8 cellular contexts compared by ENCODE assay signal in genomic region chr7:66590302-66591057, GRCh38. TPM values are rescaled to one million over a fixed set of nuclear protein-coding genes. Genes with fewer than 3 reads are reported as not detected.
DNase-seq lines count a peak whose midpoint lies in the region; ATAC-seq, FAIRE-seq and TF ChIP-seq lines count a peak whose summit lies in the region.
"Not testable (repeated sequence)": the region's sequence is repeated elsewhere in the genome, so short reads cannot be mapped to it uniquely, and the experiment has no call there.

No MANE protein-coding gene starts in this region.

- in situ Hi-C loops in transverse colon (cut with MboI; ENCODE audit: low pct_ligation_motif_present in 1 of 4, low pct_unique_long_range_greater_than_20kb in 1 of 4, low sequenced_read_pairs in 3 of 4) = not testable (repeated sequence)

- POLR2A ChIA-PET in CD8-positive, alpha-beta T cell (lab: Charles Lee) = interaction anchor here (1.0 kb wide), 1 partner anchor 38 kb away, joined by 3 read pairs; the partner anchor contains the start of gene KCTD7
- POLR2A ChIA-PET in H1 (lab: Charles Lee; ENCODE audit: partially characterized antibody) = interaction anchor here (1.0 to 1.7 kb wide), 4 partner anchors 11 to 182 kb away, joined by 3 to 7 read pairs (median 6); no protein-coding TSS in a partner anchor

- peaks cover 10% of the 10 kb centered on the region for H3K79me1 ChIP-seq in H1 (ENCODE audit: low read depth, low read length)

- not testable (repeated sequence) for H2AFZ ChIP-seq in H1 (ENCODE audit: low read length)

- peak overlapping the region; percentile 43 to 80; a peak in 3 of 4 replicates for H3K4me2 ChIP-seq in H1 (ENCODE audit: insufficient read depth in 1 of 2, low read depth in 2 of 2, low read length in 2 of 2)

- ATAC-seq in CD8-positive, alpha-beta T cell; activated naive CD4-positive, alpha-beta T cell treated with anti-CD3 and anti-CD28 coated beads, Interleukin-2, amount 50 U/mL, for 72 hours: not testable (repeated sequence)

- DNase-seq in CD8-positive, alpha-beta T cell; activated naive CD4-positive, alpha-beta T cell treated with anti-CD3 and anti-CD28 coated beads, Interleukin-2, amount 50 U/mL, for 72 hours (ENCODE audit: low spot score in 2 of 2); H1 (ENCODE audit: low read depth in 1 of 2, low spot score in 2 of 2); transverse colon: not testable (repeated sequence)
- DNase-seq in HT1080 (ENCODE audit: low read depth) = peak; percentile 47
- DNase-seq in SJSA1 (ENCODE audit: low read depth in 1 of 2, low spot score in 2 of 2) = peak in 1 of 2 experiments; percentile 27
- DNase-seq in non-pigmented ciliary epithelial cell (ENCODE audit: low read depth) = peak; percentile 22

- not testable (repeated sequence) for H2BK15ac ChIP-seq in H1 (ENCODE audit: low read length)

- H2BK120ac ChIP-seq in H1 (replicated peaks; ENCODE audit: low read depth, low read length) = not testable (repeated sequence)

- H4K8ac ChIP-seq in H1 (ENCODE audit: extremely low read depth, insufficient read depth, low read length) = not testable (repeated sequence)

- H3K27me3 Mint-ChIP-seq in CD8-positive, alpha-beta T cell (ENCODE audit: low read depth) = not testable (repeated sequence)

- not testable (repeated sequence) for H3K23me2 ChIP-seq in H1 (ENCODE audit: low read depth, low read length)

- H3K9me3 ChIP-seq in CD8-positive, alpha-beta T cell (ENCODE audit: low read length); SJSA1 (replicated peaks); H1 (ENCODE audit: insufficient read depth in 2 of 2, low read depth in 1 of 2, low read length in 1 of 2); iPS-18c (ENCODE audit: control insufficient read depth, insufficient read depth, low read length); transverse colon: not testable (repeated sequence)

- peak overlapping the region; percentile 99 for H3K4me3 Mint-ChIP-seq in CD8-positive, alpha-beta T cell

- peaks cover 37% of the 10 kb centered on the region for H3K4me1 ChIP-seq in CD8-positive, alpha-beta T cell (ENCODE audit: insufficient read depth, low read length)
- H3K4me1 ChIP-seq in SJSA1 (replicated peaks) (peaks cover 10% of the 10 kb centered on the region), transverse colon (peaks cover 23 to 36% (median 29%) of the 10 kb centered on the region in 4 donors)
- not testable (repeated sequence) for H3K4me1 ChIP-seq in H1 (replicated peaks in 1 of 4; ENCODE audit: control insufficient read depth in 3 of 4, insufficient read depth in 4 of 4, low read length in 3 of 4)

- peaks cover 28 to 66% of the 10 kb centered on the region in 2 experiments for H3K79me2 ChIP-seq in H1 (ENCODE audit: control insufficient read depth in 1 of 2, insufficient read depth in 2 of 2, low read length in 2 of 2)

- H3K27ac ChIP-seq in CD8-positive, alpha-beta T cell (ENCODE audit: low read depth, low read length); SJSA1; H1 (ENCODE audit: low read depth, low read length): not testable (repeated sequence)
- peak overlapping the region; percentile 94 to 98 (median 96) for H3K27ac ChIP-seq in transverse colon

- not testable (repeated sequence) for FAIRE-seq in H1 (lab: Jason Lieb, UNC)

- H3K4me1 Mint-ChIP-seq in CD8-positive, alpha-beta T cell (ENCODE audit: low read depth) = peaks cover 62% of the 10 kb centered on the region

- H3K9me3 Mint-ChIP-seq in CD8-positive, alpha-beta T cell; activated naive CD4-positive, alpha-beta T cell treated with anti-CD3 and anti-CD28 coated beads, Interleukin-2, amount 50 U/mL, for 72 hours: not testable (repeated sequence)

- TF ChIP-seq POLR2A in H1 (IDR thresholded peaks at IDR 0.05; ENCODE audit: control extremely low read depth in 1 of 2, low read depth in 2 of 2, low read length in 2 of 2); transverse colon (IDR thresholded peaks at IDR 0.05): not testable (repeated sequence)

- not testable (repeated sequence) for H3K27me3 ChIP-seq in CD8-positive, alpha-beta T cell (ENCODE audit: insufficient read depth, low read length); SJSA1 (replicated peaks); H1 (replicated peaks in 1 of 4; ENCODE audit: control insufficient read depth in 3 of 4, extremely low read depth in 1 of 4, insufficient read depth in 3 of 4, low read length in 3 of 4); transverse colon

- H2BK20ac ChIP-seq in H1 (ENCODE audit: low read length) = not testable (repeated sequence)

- H3K56ac ChIP-seq in H1 (replicated peaks; ENCODE audit: insufficient read length, low read depth, low read length) = not testable (repeated sequence)

- H3K14ac ChIP-seq in H1 (ENCODE audit: insufficient read length) = not testable (repeated sequence)

- not testable (repeated sequence) for H4K91ac ChIP-seq in H1 (replicated peaks; ENCODE audit: insufficient read length, low read length)

- TF ChIP-seq RAD21 in H1 (IDR thresholded peaks at IDR 0.05 in 1 of 2, conservative IDR thresholded peaks at IDR 0.05 in 1 of 2; ENCODE audit: low read depth in 2 of 2, low read length in 2 of 2) = not testable (repeated sequence)

- not testable (repeated sequence) for H4K20me1 ChIP-seq in H1 (replicated peaks in 1 of 2; ENCODE audit: control insufficient read depth in 1 of 2, insufficient read depth in 2 of 2, low read length in 2 of 2)

- H3K23ac ChIP-seq in H1 (ENCODE audit: insufficient read length) = not testable (repeated sequence)

- WGBS in H1 (ENCODE audit: extremely low coverage in 1 of 2, insufficient coverage in 1 of 2, insufficient read length in 1 of 2, insufficient replicate concordance in 2 of 2, low coverage in 1 of 2, low lambda C conversion rate in 2 of 2, missing lambda C conversion rate in 1 of 2), 2 experiments = 89% methylated on average over 11 of the region's 11 CpGs; no CpG with 5 or more reads in 1 of the 2 experiments
- 11 to 60% methylated on average over 5 to 11 of the region's 11 CpGs for WGBS in transverse colon (ENCODE audit: low coverage in 1 of 2), 2 donors

- not testable (repeated sequence) for TF ChIP-seq CTCF in CD8-positive, alpha-beta T cell (IDR thresholded peaks at IDR 0.05); H1 (IDR thresholded peaks at IDR 0.05; ENCODE audit: control extremely low read depth in 1 of 3, insufficient read depth in 1 of 3, low read depth in 1 of 3, low read length in 3 of 3); transverse colon (IDR thresholded peaks at IDR 0.05)

- not testable (repeated sequence) for H3K4me3 ChIP-seq in CD8-positive, alpha-beta T cell (ENCODE audit: low read depth, low read length)
- H3K4me3 ChIP-seq in SJSA1 = peak overlapping the region; percentile 92
- H3K4me3 ChIP-seq in H1 (ENCODE audit: extremely low read depth in 1 of 4, insufficient read depth in 2 of 4, low read depth in 3 of 4, low read length in 4 of 4) = peak overlapping the region in 2 of 4 experiments; percentile 56 to 87; a peak in 2 of 8 replicates
- H3K4me3 ChIP-seq in iPS-18c (ENCODE audit: insufficient read depth, low read depth, low read length) = peak overlapping the region; percentile 91; the same call in 1 of the 2 replicates
- H3K4me3 ChIP-seq in transverse colon = peak overlapping the region in 2 of 4 donors; percentile 88 to 93

- not testable (repeated sequence) for H2BK5ac ChIP-seq in H1 (ENCODE audit: low read depth, low read length)

- intact Hi-C loops in CD8-positive, alpha-beta T cell (cut with DNase I, micrococcal nuclease) = loop anchor here (5.0 to 10.0 kb wide), 3 partner anchors 254 to 473 kb away; partner anchors contain the start of genes SBDS (in 1 of the 2) and TYW1 (in 1 of the 2)
- intact Hi-C loops in transverse colon (cut with DNase I; ENCODE audit: low total_unique reads) = not testable (repeated sequence)

- TF ChIP-seq EP300 in H1 (IDR thresholded peaks at IDR 0.05; ENCODE audit: borderline replicate concordance in 1 of 2, low read depth in 2 of 2, low read length in 2 of 2); transverse colon (IDR thresholded peaks at IDR 0.05; ENCODE audit: low read depth): not testable (repeated sequence)

- not testable (repeated sequence) for H2AK5ac ChIP-seq in H1 (ENCODE audit: low read depth, low read length)

- CTCF ChIA-PET in CD8-positive, alpha-beta T cell (lab: Charles Lee) = interaction anchor here (0.7 kb wide), 1 partner anchor 12 kb away, joined by 3 read pairs; no protein-coding TSS in a partner anchor
- CTCF ChIA-PET in H1 (lab: Charles Lee; ENCODE audit: partially characterized antibody) = interaction anchor here (0.7 to 1.7 kb wide), 4 partner anchors 16 to 786 kb away, joined by 3 to 5 read pairs (median 4); no protein-coding TSS in a partner anchor

- not testable (repeated sequence) for H2BK12ac ChIP-seq in H1 (ENCODE audit: low read depth, low read length)

- H3K4ac ChIP-seq in H1 (replicated peaks; ENCODE audit: insufficient read length, low read depth, low read length) = not testable (repeated sequence)

- not testable (repeated sequence) for H4K5ac ChIP-seq in H1 (ENCODE audit: insufficient read length, low read depth, low read length)

- H3K36me3 Mint-ChIP-seq in CD8-positive, alpha-beta T cell = peaks cover 24% of the 10 kb centered on the region
- H3K36me3 Mint-ChIP-seq in activated naive CD4-positive, alpha-beta T cell treated with anti-CD3 and anti-CD28 coated beads, Interleukin-2, amount 50 U/mL, for 72 hours = not testable (repeated sequence)

- H3K9ac ChIP-seq in H1 (replicated peaks in 1 of 4; ENCODE audit: extremely low read depth in 1 of 4, low read depth in 3 of 4, low read length in 3 of 4) = not testable (repeated sequence)

- not testable (repeated sequence) for H3K18ac ChIP-seq in H1 (ENCODE audit: extremely low read depth, low read length)

- H3K27ac Mint-ChIP-seq in CD8-positive, alpha-beta T cell = peak overlapping the region; percentile 88
- H3K27ac Mint-ChIP-seq in activated naive CD4-positive, alpha-beta T cell treated with anti-CD3 and anti-CD28 coated beads, Interleukin-2, amount 50 U/mL, for 72 hours = peak overlapping the region; percentile 12 to 99

- not testable (repeated sequence) for H3K36me3 ChIP-seq in CD8-positive, alpha-beta T cell (ENCODE audit: insufficient read depth, low read length); H1 (ENCODE audit: control insufficient read depth in 2 of 4, insufficient read depth in 4 of 4, low read length in 3 of 4); transverse colon
- peaks cover 21% of the 10 kb centered on the region for H3K36me3 ChIP-seq in SJSA1

RNA-seq across cellular contexts. Expression of gene KCTD7, which starts 38.2 kb away (rescaled TPM):
- 10 to 100 TPM; 12.9 to 13.2 TPM for total RNA-seq in CD8-positive, alpha-beta T cell
- 5.4 and 10.9 TPM in 2 replicates for total RNA-seq in HT1080 (2014; rRNA removed; shearing (Covaris generic))
- polyA plus RNA-seq in HT1080 (2015; cell fraction: cytosol; rRNA removed) = 4.3 and 4.8 TPM in 2 replicates
- 15.0 and 16.2 TPM in 2 replicates for polyA plus RNA-seq in HT1080 (2015; cell fraction: nucleus; rRNA removed)
- 6.0 and 12.3 TPM in 2 replicates for total RNA-seq in SJSA1 (2014; rRNA removed; shearing (Covaris generic))
- total RNA-seq in activated naive CD4-positive, alpha-beta T cell treated with anti-CD3 and anti-CD28 coated beads, Interleukin-2, amount 50 U/mL, for 72 hours = 10 to 100 TPM in 1 of 2 donors, 1 to 10 TPM in 1; 8.2 to 11.3 TPM
- total RNA-seq in H1 (2021; fragmentation: NEBNext Ultra II Directional; extraction: Animal tissue kit (Norgen Biotek cat#: 25700)) = 7.7 and 8.6 TPM in 2 replicates
- polyA plus RNA-seq in H1 (2011; rRNA removed) = 11.9 and 20.9 TPM in 2 replicates
- polyA plus RNA-seq in H1 (2011; cell fraction: cytosol; rRNA removed) = 15.6 TPM
- polyA plus RNA-seq in H1 (2011; cell fraction: nucleus; rRNA removed) = 27.3 TPM
- polyA plus RNA-seq in H1 (2012, experiment 1 of 2) = 5.4 to 7.5 TPM (median 6.9 TPM) in 4 replicates
- polyA plus RNA-seq in H1 (2012, experiment 2 of 2) = 4.1 TPM
- polyA plus RNA-seq in H1 (2013, experiment 1 of 2) = 6.6 TPM
- polyA plus RNA-seq in H1 (2013, experiment 2 of 2) = 6.0 TPM
- polyA minus RNA-seq in H1 (2011; rRNA and poly(A)+ RNA removed) = 12.0 and 16.0 TPM in 2 replicates
- 7.9 TPM for polyA minus RNA-seq in H1 (2011; cell fraction: cytosol; rRNA and poly(A)+ RNA removed)
- polyA minus RNA-seq in H1 (2011; cell fraction: nucleus; rRNA and poly(A)+ RNA removed) = 9.1 TPM
- 10 to 100 TPM in 3 of 4 donors, 1 to 10 TPM in 1; 5.2 to 22.8 (median 14.0) TPM for total RNA-seq in transverse colon
